ENCODE assay signal across 10 cellular contexts in the genomic region with DNA sequence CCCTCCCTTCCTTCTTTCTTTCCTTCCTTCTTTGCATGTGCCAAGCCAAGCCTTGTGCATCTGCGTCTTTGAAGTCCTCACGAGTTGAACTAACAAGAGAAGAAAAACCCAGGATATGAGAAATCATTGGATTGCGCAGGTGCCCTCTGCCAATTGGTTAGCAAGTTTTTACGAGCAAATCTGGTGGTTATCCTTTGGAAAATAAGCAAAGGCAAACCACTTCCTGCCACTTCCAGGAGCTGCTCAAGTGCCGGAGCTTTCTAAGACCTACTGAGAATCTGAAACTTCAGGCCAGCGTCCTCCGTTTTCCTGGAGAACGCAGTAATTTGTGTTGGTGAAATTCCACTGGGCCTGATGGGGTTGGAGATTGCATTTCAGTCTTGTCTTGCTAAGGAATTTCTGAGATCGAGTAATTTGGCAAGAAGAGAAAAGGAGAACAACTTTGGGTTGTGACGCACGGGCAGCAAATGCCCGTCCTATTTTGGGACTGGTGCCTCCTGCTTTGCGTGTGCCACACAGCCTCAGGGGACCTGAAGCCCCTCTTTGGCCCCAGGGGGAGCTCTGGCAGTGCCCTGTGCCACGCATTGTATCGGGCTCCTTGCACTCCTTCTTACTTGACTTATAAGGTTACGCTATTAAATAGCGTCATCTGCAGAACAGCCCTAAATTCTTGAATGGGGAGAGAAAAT. TPM values are rescaled to one million over a fixed set of nuclear protein-coding genes. Genes with fewer than 3 reads are reported as not detected.
DNase-seq lines count a peak whose midpoint lies in the region; ATAC-seq and TF ChIP-seq lines count a peak whose summit lies in the region.
"Had no signal": no experiment of that assay in that cellular context is flagged by ENCODE, and none has a peak within 500 bp of the region (broad histone marks: within the 10 kb centered on the region; RNA-seq: fewer than 3 reads in every experiment).

No MANE protein-coding gene starts in this region.

- TF ChIP-seq CTCF in tibial nerve (IDR thresholded peaks at IDR 0.05) = no peak

- H3K27ac ChIP-seq in right cardiac atrium (ENCODE audit: low read length) (peak overlapping the region; percentile 21), tibial nerve (peak overlapping the region in 2 of 4 donors; percentile 40 to 64)

- H3K4me1 ChIP-seq in adipocyte (ENCODE audit: control insufficient read depth, insufficient read depth, low read length) (peaks cover 2% of the 10 kb centered on the region), right cardiac atrium (ENCODE audit: control insufficient read depth, insufficient read depth, low read length) (peaks cover 3% of the 10 kb centered on the region), tibial nerve (peaks cover 0 to 68% (median 15%) of the 10 kb centered on the region in 4 donors)

- H3K9me3 ChIP-seq in adipocyte (ENCODE audit: control insufficient read depth, low read length) (no peaks in the 10 kb centered on the region), right cardiac atrium (ENCODE audit: control insufficient read depth, low read length) (no peaks in the 10 kb centered on the region), tibial nerve (no peaks in the 10 kb centered on the region)

- 61% methylated on average over 17 of the region's 17 CpGs for WGBS in right cardiac atrium
- 52 to 57% methylated on average over 17 of the region's 17 CpGs for WGBS in tibial nerve, 2 donors

- no peak for ATAC-seq in activated naive CD8-positive, alpha-beta T cell treated with anti-CD3 and anti-CD28 coated beads, Interleukin-2, amount 10 ng/mL, durations not matched to agents 7 days and 5 days (ENCODE audit: low read depth)
- ATAC-seq in right cardiac atrium (peak in 1 of 2 donors; percentile 6), HG03378 (IDR thresholded peaks at IDR 0.05; ENCODE audit: unreplicated experiment) (no peak), GM21447 (IDR thresholded peaks at IDR 0.05; ENCODE audit: unreplicated experiment) (no peak)
- ATAC-seq: activated CD8-positive, alpha-beta memory T cell treated with anti-CD3 and anti-CD28 coated beads, Interleukin-2, amount 10 ng/mL, durations not matched to agents 7 days and 5 days had no signal

- H3K27ac Mint-ChIP-seq in activated naive CD8-positive, alpha-beta T cell treated with anti-CD3 and anti-CD28 coated beads, Interleukin-2, amount 10 ng/mL, durations not matched to agents 7 days and 5 days = peak overlapping the region; percentile 28
- no peak overlapping the region for H3K27ac Mint-ChIP-seq in activated naive CD8-positive, alpha-beta T cell treated with anti-CD3 and anti-CD28 coated beads for 36 hours
- H3K27ac Mint-ChIP-seq: activated CD8-positive, alpha-beta memory T cell treated with anti-CD3 and anti-CD28 coated beads, Interleukin-2, amount 10 ng/mL, durations not matched to agents 7 days and 5 days had no signal

- peaks cover 34% of the 10 kb centered on the region for H3K4me1 Mint-ChIP-seq in activated naive CD8-positive, alpha-beta T cell treated with anti-CD3 and anti-CD28 coated beads, Interleukin-2, amount 10 ng/mL, durations not matched to agents 7 days and 5 days
- peaks cover 16% of the 10 kb centered on the region for H3K4me1 Mint-ChIP-seq in activated naive CD8-positive, alpha-beta T cell treated with anti-CD3 and anti-CD28 coated beads for 36 hours

- intact Hi-C loops in right cardiac atrium (cut with DNase I) = no loop called here

- H3K9me3 Mint-ChIP-seq in activated naive CD8-positive, alpha-beta T cell treated with anti-CD3 and anti-CD28 coated beads, Interleukin-2, amount 10 ng/mL, durations not matched to agents 7 days and 5 days = no peaks in the 10 kb centered on the region
- no peaks in the 10 kb centered on the region for H3K9me3 Mint-ChIP-seq in activated naive CD8-positive, alpha-beta T cell treated with anti-CD3 and anti-CD28 coated beads for 36 hours

- DNase-seq in activated naive CD8-positive, alpha-beta T cell treated with anti-CD3 and anti-CD28 coated beads, Interleukin-2, amount 10 ng/mL, durations not matched to agents 7 days and 5 days = no peak
- DNase-seq in activated naive CD8-positive, alpha-beta T cell treated with anti-CD3 and anti-CD28 coated beads for 36 hours = no peak
- DNase-seq in adipocyte (ENCODE audit: low read depth) (peak; percentile 57), right cardiac atrium (peak in 1 of 3 donors; percentile 65), tibial nerve (ENCODE audit: low spot score in 2 of 2) (no peak), inferior parietal cortex (ENCODE audit: extremely low spot score) (no peak)
- DNase-seq: activated CD8-positive, alpha-beta memory T cell treated with anti-CD3 and anti-CD28 coated beads, Interleukin-2, amount 10 ng/mL, durations not matched to agents 7 days and 5 days; occipital lobe had no signal

- H3K36me3 ChIP-seq in adipocyte (ENCODE audit: control insufficient read depth, insufficient read depth, low read length, severe bottlenecking) (peaks cover 5% of the 10 kb centered on the region), tibial nerve (no peaks in the 10 kb centered on the region)

- H3K9ac ChIP-seq in adipocyte (ENCODE audit: low read length) = no peak overlapping the region

- H3K27me3 Mint-ChIP-seq in activated naive CD8-positive, alpha-beta T cell treated with anti-CD3 and anti-CD28 coated beads, Interleukin-2, amount 10 ng/mL, durations not matched to agents 7 days and 5 days = no peaks in the 10 kb centered on the region
- H3K27me3 Mint-ChIP-seq in activated naive CD8-positive, alpha-beta T cell treated with anti-CD3 and anti-CD28 coated beads for 36 hours = no peaks in the 10 kb centered on the region
- H3K27me3 Mint-ChIP-seq: activated CD8-positive, alpha-beta memory T cell treated with anti-CD3 and anti-CD28 coated beads, Interleukin-2, amount 10 ng/mL, durations not matched to agents 7 days and 5 days had no signal

- no peak for TF ChIP-seq POLR2A in tibial nerve (IDR thresholded peaks at IDR 0.05)

- peaks cover 7% of the 10 kb centered on the region for H3K36me3 Mint-ChIP-seq in activated naive CD8-positive, alpha-beta T cell treated with anti-CD3 and anti-CD28 coated beads, Interleukin-2, amount 10 ng/mL, durations not matched to agents 7 days and 5 days
- H3K36me3 Mint-ChIP-seq in activated naive CD8-positive, alpha-beta T cell treated with anti-CD3 and anti-CD28 coated beads for 36 hours = no peaks in the 10 kb centered on the region
- H3K36me3 Mint-ChIP-seq: activated CD8-positive, alpha-beta memory T cell treated with anti-CD3 and anti-CD28 coated beads, Interleukin-2, amount 10 ng/mL, durations not matched to agents 7 days and 5 days had no signal

- H3K27me3 ChIP-seq in adipocyte (replicated peaks; ENCODE audit: control insufficient read depth, insufficient read depth, low read length) = no peaks in the 10 kb centered on the region
- H3K27me3 ChIP-seq in right cardiac atrium (ENCODE audit: control insufficient read depth, insufficient read depth) = no peaks in the 10 kb centered on the region
- H3K27me3 ChIP-seq in tibial nerve = no peaks in the 10 kb centered on the region

- POLR2A ChIA-PET in activated naive CD8-positive, alpha-beta T cell treated with anti-CD3 and anti-CD28 coated beads, Interleukin-2, amount 10 ng/mL, durations not matched to agents 7 days and 5 days (lab: Charles Lee) = interaction anchor here (0.7 kb wide), 1 partner anchor 19 kb away, joined by 3 read pairs; no protein-coding TSS in a partner anchor

- no peak overlapping the region for H3K4me3 Mint-ChIP-seq in activated naive CD8-positive, alpha-beta T cell treated with anti-CD3 and anti-CD28 coated beads, Interleukin-2, amount 10 ng/mL, durations not matched to agents 7 days and 5 days
- no peak overlapping the region for H3K4me3 Mint-ChIP-seq in activated naive CD8-positive, alpha-beta T cell treated with anti-CD3 and anti-CD28 coated beads for 36 hours
- H3K4me3 Mint-ChIP-seq: activated CD8-positive, alpha-beta memory T cell treated with anti-CD3 and anti-CD28 coated beads, Interleukin-2, amount 10 ng/mL, durations not matched to agents 7 days and 5 days had no signal

- no peak overlapping the region for H3K4me3 ChIP-seq in adipocyte (ENCODE audit: low read length)
- no peak overlapping the region for H3K4me3 ChIP-seq in right cardiac atrium (ENCODE audit: low read length)
- no peak overlapping the region for H3K4me3 ChIP-seq in tibial nerve

- TF ChIP-seq EP300 in tibial nerve (IDR thresholded peaks at IDR 0.05) = peak; percentile 60 to 63

RNA-seq across cellular contexts. Expression of a gene that starts 56.4 kb away (rescaled TPM):
- 10 to 100 TPM; 65.4 to 76.7 TPM for total RNA-seq in activated naive CD8-positive, alpha-beta T cell treated with anti-CD3 and anti-CD28 coated beads, Interleukin-2, amount 10 ng/mL, durations not matched to agents 7 days and 5 days
- total RNA-seq in activated naive CD8-positive, alpha-beta T cell treated with anti-CD3 and anti-CD28 coated beads for 36 hours = 10 to 100 TPM; 28.1 to 29.7 TPM
- total RNA-seq in right cardiac atrium (10 to 100 TPM; 15.8 to 29.0 (median 21.3) TPM), tibial nerve (10 to 100 TPM; 28.2 to 48.8 (median 31.8) TPM)
- polyA plus RNA-seq in right cardiac atrium = 9.0 TPM
